ENCODE assay signal across 8 cellular contexts in the genomic region with DNA sequence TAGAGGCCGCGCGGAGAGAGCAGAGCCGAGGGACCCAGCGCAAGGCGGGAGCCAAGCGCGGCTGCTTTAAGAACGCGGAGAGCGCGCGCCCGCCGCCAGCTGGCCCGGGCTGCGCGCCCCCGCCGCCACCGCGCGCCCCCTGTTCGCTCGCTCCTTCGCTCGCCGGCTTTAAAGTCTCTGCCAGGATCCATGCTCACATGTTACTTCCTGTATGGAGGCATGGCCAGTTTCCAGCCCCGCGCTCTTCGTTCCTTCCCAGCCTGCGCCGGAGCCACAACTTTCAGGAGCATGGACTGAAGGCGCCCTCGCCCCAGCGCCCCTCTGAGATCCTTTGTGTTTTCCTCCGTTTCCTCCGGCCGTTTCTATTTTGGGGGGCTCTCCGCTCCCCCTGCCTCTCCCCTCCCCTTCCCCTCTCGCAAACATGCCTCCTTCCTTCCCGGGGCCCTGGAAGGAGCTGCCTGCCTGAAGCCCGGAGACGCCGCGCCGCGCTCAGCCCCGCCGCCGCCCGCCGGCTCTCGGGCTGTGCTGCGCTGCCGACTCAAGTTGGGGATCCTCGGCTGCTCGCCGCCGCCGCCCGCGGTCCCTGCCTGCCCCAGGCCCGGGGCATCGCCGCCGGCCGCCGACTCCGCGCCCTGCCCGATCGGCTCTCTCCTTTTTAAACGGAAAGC. TPM values are rescaled to one million over a fixed set of nuclear protein-coding genes. Genes with fewer than 3 reads are reported as not detected.
DNase-seq lines count a peak whose midpoint lies in the region; ATAC-seq lines count a peak whose summit lies in the region.

A gene (plus strand): TSS at position 198 of the 668 bp plus-strand sequence. CDS start 717 bp downstream, outside the sequence.

- no peaks in the 10 kb centered on the region for H3K36me3 Mint-ChIP-seq in dendritic cell treated with granulocyte-macrophage colony-stimulating factor and Interleukin-4, amounts not matched to agents 40 ng/mL and 50 ng/mL, for 4 days (ENCODE audit: low read depth)
- no peaks in the 10 kb centered on the region for H3K36me3 Mint-ChIP-seq in stimulated activated memory B cell treated with anti-CD40 and anti-IgM and Interleukin-4, amounts not matched to agents 10 μg/mL and 1 μg/mL and 100 μg/mL, for 72 hours

- H3K36me3 ChIP-seq in SK-N-MC (ENCODE audit: insufficient read depth, low read length) = no peaks in the 10 kb centered on the region

- ATAC-seq in GM21381 (IDR thresholded peaks at IDR 0.05; ENCODE audit: unreplicated experiment) (peak; percentile 49), left lobe of liver (peak; percentile 77), HG02763 (IDR thresholded peaks at IDR 0.05; ENCODE audit: unreplicated experiment) (no peak)
- ATAC-seq in stimulated activated memory B cell treated with anti-CD40 and anti-IgM and Interleukin-4, amounts not matched to agents 10 μg/mL and 1 μg/mL and 100 μg/mL, for 72 hours = peak; percentile 71

- no peaks in the 10 kb centered on the region for H3K9me3 ChIP-seq in SK-N-MC (ENCODE audit: low read depth, low read length)

- H3K27ac ChIP-seq in SK-N-MC = peak within 1 kb of the TSS; percentile 94

- H3K9ac ChIP-seq in SK-N-MC (ENCODE audit: insufficient read length) = peak within 1 kb of the TSS; percentile 81

- DNase-seq in DMS53 (lab: John Stamatoyannopoulos, UW) (peak; percentile 86), LHCN-M2 (ENCODE audit: low read depth) (peak; percentile 91), SK-N-MC (ENCODE audit: low read depth, low spot score) (peak; percentile 77), left lobe of liver (ENCODE audit: low spot score) (peak; percentile 93)

- H3K9me3 Mint-ChIP-seq in dendritic cell treated with granulocyte-macrophage colony-stimulating factor and Interleukin-4, amounts not matched to agents 40 ng/mL and 50 ng/mL, for 4 days = no peaks in the 10 kb centered on the region
- H3K9me3 Mint-ChIP-seq in stimulated activated memory B cell treated with anti-CD40 and anti-IgM and Interleukin-4, amounts not matched to agents 10 μg/mL and 1 μg/mL and 100 μg/mL, for 72 hours = no peaks in the 10 kb centered on the region

- intact Hi-C loops in dendritic cell treated with granulocyte-macrophage colony-stimulating factor and Interleukin-4, amounts not matched to agents 40 ng/mL and 50 ng/mL, for 4 days (cut with micrococcal nuclease) = no loop called here

- peaks cover 14% of the 10 kb centered on the region for H3K4me1 Mint-ChIP-seq in dendritic cell treated with granulocyte-macrophage colony-stimulating factor and Interleukin-4, amounts not matched to agents 40 ng/mL and 50 ng/mL, for 4 days (ENCODE audit: low read depth)
- peaks cover 21% of the 10 kb centered on the region for H3K4me1 Mint-ChIP-seq in stimulated activated memory B cell treated with anti-CD40 and anti-IgM and Interleukin-4, amounts not matched to agents 10 μg/mL and 1 μg/mL and 100 μg/mL, for 72 hours

- no peak within 1 kb of the TSS for H3K27ac Mint-ChIP-seq in dendritic cell treated with granulocyte-macrophage colony-stimulating factor and Interleukin-4, amounts not matched to agents 40 ng/mL and 50 ng/mL, for 4 days
- H3K27ac Mint-ChIP-seq in stimulated activated memory B cell treated with anti-CD40 and anti-IgM and Interleukin-4, amounts not matched to agents 10 μg/mL and 1 μg/mL and 100 μg/mL, for 72 hours = peak within 1 kb of the TSS; percentile 64

- peak within 1 kb of the TSS; percentile 46 for H3K4me3 Mint-ChIP-seq in dendritic cell treated with granulocyte-macrophage colony-stimulating factor and Interleukin-4, amounts not matched to agents 40 ng/mL and 50 ng/mL, for 4 days
- peak within 1 kb of the TSS; percentile 87 for H3K4me3 Mint-ChIP-seq in stimulated activated memory B cell treated with anti-CD40 and anti-IgM and Interleukin-4, amounts not matched to agents 10 μg/mL and 1 μg/mL and 100 μg/mL, for 72 hours

- peaks cover 69% of the 10 kb centered on the region for H3K27me3 Mint-ChIP-seq in dendritic cell treated with granulocyte-macrophage colony-stimulating factor and Interleukin-4, amounts not matched to agents 40 ng/mL and 50 ng/mL, for 4 days
- peaks cover 56% of the 10 kb centered on the region for H3K27me3 Mint-ChIP-seq in stimulated activated memory B cell treated with anti-CD40 and anti-IgM and Interleukin-4, amounts not matched to agents 10 μg/mL and 1 μg/mL and 100 μg/mL, for 72 hours

- peak within 1 kb of the TSS; percentile 84 for H3K4me3 ChIP-seq in SK-N-MC

RNA-seq across cellular contexts. Expression of the gene that starts here (rescaled TPM):
- total RNA-seq in LHCN-M2 (2014; rRNA removed) (26.2 and 32.2 TPM in 2 replicates), left lobe of liver (15.6 TPM)
- polyA plus RNA-seq in LHCN-M2 (2012) = 9.3 TPM
